ENCODE assay signal across 1 cellular context in the genomic region with DNA sequence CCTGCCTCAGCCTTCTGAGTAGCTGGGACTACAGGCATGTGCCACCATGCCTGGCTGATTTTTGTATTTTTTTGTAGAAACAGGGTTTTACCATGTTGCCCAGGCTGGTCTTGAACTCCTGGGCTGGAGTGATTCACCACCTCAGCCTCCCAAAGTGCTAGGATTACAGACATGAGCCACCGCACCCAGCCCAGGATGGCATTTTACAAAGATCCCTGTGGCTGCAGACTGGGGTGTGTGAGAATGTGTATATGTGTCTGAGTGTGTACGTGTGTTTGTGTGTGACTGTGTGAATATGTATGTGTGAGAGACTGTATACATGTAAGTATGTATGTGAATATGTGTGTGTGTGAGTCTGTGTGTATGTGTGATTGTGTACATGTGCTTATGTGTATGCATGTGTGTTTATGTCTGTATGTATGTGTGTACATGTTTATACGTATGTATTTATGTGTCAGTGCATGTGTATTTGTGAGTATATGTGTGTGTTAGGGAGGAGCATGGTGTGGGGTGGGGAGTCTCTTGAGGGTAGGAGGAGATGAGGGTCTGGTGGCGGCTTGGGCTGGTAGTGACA.
TF ChIP-seq lines count a peak whose summit lies in the region.

No MANE protein-coding gene starts in this region.

TF ChIP-seq in IMR-90, 13 proteins besides CTCF, POLR2A, EP300 and RAD21 (continued from another document):
- no peak for TF ChIP-seq MXI1 (IDR thresholded peaks at IDR 0.05; ENCODE audit: borderline replicate concordance, low read depth, low read length)
- no peak for TF ChIP-seq CHD1 (IDR thresholded peaks at IDR 0.05; ENCODE audit: low read depth, low read length)
- no peak for TF ChIP-seq RCOR1 (IDR thresholded peaks at IDR 0.05; ENCODE audit: insufficient replicate concordance, low read length)
- TF ChIP-seq MAZ (IDR thresholded peaks at IDR 0.05; ENCODE audit: borderline replicate concordance, low read depth, low read length) = no peak
- TF ChIP-seq, protein P1, sequence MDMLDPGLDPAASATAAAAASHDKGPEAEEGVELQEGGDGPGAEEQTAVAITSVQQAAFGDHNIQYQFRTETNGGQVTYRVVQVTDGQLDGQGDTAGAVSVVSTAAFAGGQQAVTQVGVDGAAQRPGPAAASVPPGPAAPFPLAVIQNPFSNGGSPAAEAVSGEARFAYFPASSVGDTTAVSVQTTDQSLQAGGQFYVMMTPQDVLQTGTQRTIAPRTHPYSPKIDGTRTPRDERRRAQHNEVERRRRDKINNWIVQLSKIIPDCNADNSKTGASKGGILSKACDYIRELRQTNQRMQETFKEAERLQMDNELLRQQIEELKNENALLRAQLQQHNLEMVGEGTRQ (IDR thresholded peaks at IDR 0.05; ENCODE audit: low read depth, low read length) = no peak
